Comparison of ENCODE assay signal across 17 cellular contexts in genomic region chr5:1643651-1644392, GRCh38.
A peak's percentile ranks its signal among the peaks of the same experiment; 100 is the strongest.
DNase-seq lines count a peak whose midpoint lies in the region; ATAC-seq, FAIRE-seq and TF ChIP-seq lines count a peak whose summit lies in the region.
"Had no signal": no experiment of that assay in that cellular context is flagged by ENCODE, and none has a peak within 500 bp of the region (broad histone marks: within the 10 kb centered on the region; RNA-seq: fewer than 3 reads in every experiment).

No MANE protein-coding gene starts in this region.

- H2AFZ ChIP-seq in SK-N-SH (ENCODE audit: low read depth) = no peak overlapping the region
- H2AFZ ChIP-seq in KMS-11 (ENCODE audit: low read depth) = no peak overlapping the region
- no peak overlapping the region for H2AFZ ChIP-seq in endothelial cell of umbilical vein (ENCODE audit: low read depth, low read length)
- H2AFZ ChIP-seq in osteoblast (ENCODE audit: low read length) = no peak overlapping the region
- H2AFZ ChIP-seq: parathyroid adenoma had no signal

- POLR2A ChIA-PET in SK-N-SH (lab: Yijun Ruan, JAX) (interaction anchor here (0.7 kb wide), 1 partner anchor 264 kb away, joined by 3 read pairs; no protein-coding TSS in a partner anchor), endothelial cell of umbilical vein (lab: Charles Lee) (no interaction called here), A673 (lab: Charles Lee; ENCODE audit: low non-redundant PET) (no interaction called here)

- CTCF ChIA-PET in SK-N-SH (lab: Yijun Ruan, JAX) (interaction anchor here (0.6 to 3.6 kb wide), 20 partner anchors 9 to 721 kb away, joined by 3 to 38 read pairs (median 6); no protein-coding TSS in a partner anchor), endothelial cell of umbilical vein (lab: Charles Lee) (interaction anchor here (1.0 to 2.3 kb wide), 12 partner anchors 9 to 709 kb away, joined by 3 to 55 read pairs (median 6); no protein-coding TSS in a partner anchor), A673 (lab: Charles Lee) (interaction anchor here (0.6 to 1.6 kb wide), 7 partner anchors 9 to 712 kb away, joined by 3 to 10 read pairs (median 4); no protein-coding TSS in a partner anchor)

- intact Hi-C loops in endothelial cell of umbilical vein (cut with micrococcal nuclease) = loop anchor here (2.0 to 5.0 kb wide), 2 partner anchors 435 to 722 kb away; no protein-coding TSS in a partner anchor
- intact Hi-C loops in A673 (cut with micrococcal nuclease; ENCODE audit: unreplicated experiment) = loop anchor here (5.0 to 10.0 kb wide), 2 partner anchors 122 to 719 kb away; partner anchors contain the start of gene LPCAT1

- H4K20me1 ChIP-seq in SK-N-SH (ENCODE audit: insufficient read depth) (no peaks in the 10 kb centered on the region), KMS-11 (ENCODE audit: insufficient read depth) (no peaks in the 10 kb centered on the region), endothelial cell of umbilical vein (replicated peaks; ENCODE audit: control insufficient read depth, extremely low read depth, insufficient read depth, low read length) (no peaks in the 10 kb centered on the region), osteoblast (ENCODE audit: insufficient read depth, low read length) (no peaks in the 10 kb centered on the region)

- H3K9me2 ChIP-seq in SK-N-SH = no peaks in the 10 kb centered on the region

- dilution Hi-C loops in endothelial cell of umbilical vein (cut with MboI; ENCODE audit: extremely low pct_ligation_motif_present, low sequenced_read_pairs) = no loop called here

- H3K9me1 ChIP-seq in endothelial cell of umbilical vein (replicated peaks; ENCODE audit: control insufficient read depth, extremely low read depth, insufficient read depth, low read length) = no peaks in the 10 kb centered on the region

- ATAC-seq in SK-N-SH treated with all-trans-retinoic acid at 6 μM for 48 hours = no peak
- ATAC-seq: mucosa of descending colon had no signal

- no peaks in the 10 kb centered on the region for H3F3A ChIP-seq in SK-N-SH (replicated peaks; ENCODE audit: insufficient read depth)

- H3K9me3 ChIP-seq in SK-N-SH (no peaks in the 10 kb centered on the region), endothelial cell of umbilical vein (replicated peaks; ENCODE audit: control insufficient read depth, insufficient read depth, low read length) (no peaks in the 10 kb centered on the region), osteoblast (ENCODE audit: low read depth, low read length) (no peaks in the 10 kb centered on the region), A673 (ENCODE audit: low read depth, low read length, poor library complexity, severe bottlenecking) (no peaks in the 10 kb centered on the region), BE2C (no peaks in the 10 kb centered on the region)
- H3K9me3 ChIP-seq: mucosa of descending colon had no signal

- H3K79me2 ChIP-seq in SK-N-SH (ENCODE audit: insufficient read depth) (no peaks in the 10 kb centered on the region), KMS-11 (ENCODE audit: insufficient read depth, low read depth) (no peaks in the 10 kb centered on the region), endothelial cell of umbilical vein (ENCODE audit: control insufficient read depth, insufficient read depth, low read length) (no peaks in the 10 kb centered on the region), osteoblast (ENCODE audit: insufficient read depth, low read length) (no peaks in the 10 kb centered on the region)
- H3K79me2 ChIP-seq: parathyroid adenoma had no signal

- H3K36me3 ChIP-seq in SK-N-SH (replicated peaks in 1 of 2; ENCODE audit: control insufficient read depth in 1 of 2, insufficient read depth in 2 of 2, low read length in 1 of 2) (no peaks in the 10 kb centered on the region), KMS-11 (ENCODE audit: insufficient read depth) (no peaks in the 10 kb centered on the region), endothelial cell of umbilical vein (ENCODE audit: control insufficient read depth in 2 of 2, extremely low read depth in 1 of 2, insufficient read depth in 2 of 2, low read length in 2 of 2) (no peaks in the 10 kb centered on the region), osteoblast (ENCODE audit: insufficient read depth, low read length) (no peaks in the 10 kb centered on the region), A673 (ENCODE audit: insufficient read depth, low read length, poor library complexity, severe bottlenecking) (no peaks in the 10 kb centered on the region), BE2C (no peaks in the 10 kb centered on the region)

- FAIRE-seq in endothelial cell of umbilical vein (lab: Jason Lieb, UNC) = no peak
- FAIRE-seq: D721Med, islet of Langerhans had no signal

- TF ChIP-seq CTCF in SK-N-SH (IDR thresholded peaks at IDR 0.05) = no peak
- TF ChIP-seq CTCF in KMS-11 (conservative IDR thresholded peaks at IDR 0.05; ENCODE audit: low read depth, low read length) = no peak
- no peak for TF ChIP-seq CTCF in endothelial cell of umbilical vein (IDR thresholded peaks at IDR 0.05; ENCODE audit: extremely low read depth in 1 of 2, insufficient read depth in 1 of 2, low read depth in 1 of 2, low read length in 2 of 2)
- no peak for TF ChIP-seq CTCF in osteoblast (IDR thresholded peaks at IDR 0.05; ENCODE audit: extremely low read depth, low read depth, low read length)
- TF ChIP-seq CTCF in A673 (conservative IDR thresholded peaks at IDR 0.05; ENCODE audit: low read depth, low read length) = no peak
- TF ChIP-seq CTCF in BE2C (IDR thresholded peaks at IDR 0.05; ENCODE audit: low read depth, low read length) = no peak

- H3K4me2 ChIP-seq in SK-N-SH (no peak overlapping the region), KMS-11 (peak overlapping the region; percentile 30), endothelial cell of umbilical vein (ENCODE audit: insufficient read depth, low read length) (no peak overlapping the region), osteoblast (ENCODE audit: insufficient read depth, low read length) (no peak overlapping the region)

- H3K4me1 ChIP-seq in SK-N-SH (ENCODE audit: control insufficient read depth in 1 of 2, insufficient read depth in 2 of 2, low read depth in 1 of 2, low read length in 1 of 2) (peaks cover 0 to 4% of the 10 kb centered on the region in 2 experiments; a peak in 1 of 4 replicates), KMS-11 (ENCODE audit: low read depth, poor library complexity, severe bottlenecking) (peaks cover 31% of the 10 kb centered on the region), endothelial cell of umbilical vein (ENCODE audit: control insufficient read depth, extremely low read depth, insufficient read depth, low read length) (no peaks in the 10 kb centered on the region), osteoblast (ENCODE audit: insufficient read depth, low read length) (no peaks in the 10 kb centered on the region), A673 (ENCODE audit: insufficient read depth, low read length, poor library complexity, severe bottlenecking) (peaks cover 4% of the 10 kb centered on the region), BE2C (no peaks in the 10 kb centered on the region)
- H3K4me1 ChIP-seq: parathyroid adenoma had no signal

- WGBS in SK-N-SH (ENCODE audit: low lambda C conversion rate) = 8% methylated on average over 13 of the region's 14 CpGs

- DNase-seq in SK-N-SH = peak; percentile 23
- DNase-seq in endothelial cell of umbilical vein (ENCODE audit: low read depth, low spot score) = no peak
- peak; percentile 86 for DNase-seq in osteoblast (ENCODE audit: insufficient read length, low spot score, missing footprints)
- no peak for DNase-seq in DMS153 treated with DMSO at 0.1 percent for 48 hours (lab: John Stamatoyannopoulos, UW; ENCODE audit: unreplicated experiment)
- no peak for DNase-seq in A673 (ENCODE audit: low spot score)
- DNase-seq in BE2C = no peak
- DNase-seq: activated CD4-positive, alpha-beta T cell treated with anti-CD3 and anti-CD28 coated beads, Interleukin-2, amount 50 U/mL, for 1 hour; effector CD4-positive, alpha-beta T cell; mucosa of descending colon; NCI-H1436; NCI-H69 had no signal

- no peak overlapping the region for H3K27ac ChIP-seq in SK-N-SH (ENCODE audit: low read depth in 2 of 2, low read length in 1 of 2)
- no peak overlapping the region for H3K27ac ChIP-seq in KMS-11
- H3K27ac ChIP-seq in endothelial cell of umbilical vein (ENCODE audit: insufficient read depth, low read depth, low read length) = no peak overlapping the region
- H3K27ac ChIP-seq in osteoblast (ENCODE audit: low read depth, low read length) = no peak overlapping the region
- H3K27ac ChIP-seq in A673 (ENCODE audit: low read depth, low read length, poor library complexity, severe bottlenecking) = no peak overlapping the region
- H3K27ac ChIP-seq: parathyroid adenoma, RWPE1 had no signal

- TF ChIP-seq EP300 in SK-N-SH (IDR thresholded peaks at IDR 0.05; ENCODE audit: borderline replicate concordance in 1 of 2, low read depth in 1 of 2, low read length in 1 of 2) = no peak

- TF ChIP-seq RAD21 in SK-N-SH (IDR thresholded peaks at IDR 0.05; ENCODE audit: low read length) = no peak

- H3K9ac ChIP-seq in SK-N-SH = no peak overlapping the region
- H3K9ac ChIP-seq in KMS-11 = no peak overlapping the region
- no peak overlapping the region for H3K9ac ChIP-seq in endothelial cell of umbilical vein (replicated peaks; ENCODE audit: extremely low read depth, insufficient read depth, low read length)
- H3K9ac ChIP-seq: parathyroid adenoma had no signal

- BruUV-seq in endothelial cell of umbilical vein (replicated peaks; lab: Mats Ljungman, UMichigan) = no TSS peak
- BruUV-seq in A673 (replicated peaks; lab: Mats Ljungman, UMichigan) = no TSS peak

- H3K27me3 ChIP-seq in SK-N-SH (ENCODE audit: insufficient read depth) = peaks cover 14% of the 10 kb centered on the region
- peaks cover 5% of the 10 kb centered on the region; the same call in 1 of the 2 replicates for H3K27me3 ChIP-seq in KMS-11 (ENCODE audit: insufficient read depth, low read depth)
- peaks cover 11 to 12% of the 10 kb centered on the region in 2 experiments for H3K27me3 ChIP-seq in endothelial cell of umbilical vein (ENCODE audit: control insufficient read depth in 2 of 2, insufficient read depth in 2 of 2, low read length in 2 of 2)
- peaks cover 19% of the 10 kb centered on the region for H3K27me3 ChIP-seq in osteoblast (ENCODE audit: insufficient read depth, low read length)
- H3K27me3 ChIP-seq in A673 (replicated peaks; ENCODE audit: insufficient read depth, low read depth, low read length, poor library complexity) = peaks cover 31% of the 10 kb centered on the region
- peaks cover 28% of the 10 kb centered on the region for H3K27me3 ChIP-seq in BE2C

- TF ChIP-seq POLR2A in endothelial cell of umbilical vein (IDR thresholded peaks at IDR 0.05; ENCODE audit: low read depth, low read length) = no peak

- no peak overlapping the region for H3K4me3 ChIP-seq in SK-N-SH (ENCODE audit: low read depth in 2 of 2, low read length in 1 of 2)
- H3K4me3 ChIP-seq in KMS-11 (IDR thresholded peaks at IDR 0.05; ENCODE audit: insufficient read depth, low read depth, low read length) = no peak overlapping the region
- H3K4me3 ChIP-seq in endothelial cell of umbilical vein (replicated peaks in 1 of 3; ENCODE audit: insufficient read depth in 1 of 3, low read depth in 1 of 3, low read length in 3 of 3) = no peak overlapping the region
- H3K4me3 ChIP-seq in osteoblast (ENCODE audit: insufficient read depth, low read length) = no peak overlapping the region
- H3K4me3 ChIP-seq in A673 (ENCODE audit: low read depth, low read length, poor library complexity, severe bottlenecking) = no peak overlapping the region
- H3K4me3 ChIP-seq in BE2C (ENCODE audit: low read depth, low read length) = no peak overlapping the region
- H3K4me3 ChIP-seq: mucosa of descending colon had no signal

Comparison
In these comparisons a context has a peak if more than half of its experiments do, and no peak if none do; other contexts are left out.
1. DNase-seq: peak in SK-N-SH (single experiment) and osteoblast (single experiment); none in endothelial cell of umbilical vein (single experiment), DMS153 treated with DMSO at 0.1 percent for 48 hours (single experiment), A673 (single experiment) and BE2C (single experiment).